ENCODE assay signal across 2 cellular contexts in the genomic region with DNA sequence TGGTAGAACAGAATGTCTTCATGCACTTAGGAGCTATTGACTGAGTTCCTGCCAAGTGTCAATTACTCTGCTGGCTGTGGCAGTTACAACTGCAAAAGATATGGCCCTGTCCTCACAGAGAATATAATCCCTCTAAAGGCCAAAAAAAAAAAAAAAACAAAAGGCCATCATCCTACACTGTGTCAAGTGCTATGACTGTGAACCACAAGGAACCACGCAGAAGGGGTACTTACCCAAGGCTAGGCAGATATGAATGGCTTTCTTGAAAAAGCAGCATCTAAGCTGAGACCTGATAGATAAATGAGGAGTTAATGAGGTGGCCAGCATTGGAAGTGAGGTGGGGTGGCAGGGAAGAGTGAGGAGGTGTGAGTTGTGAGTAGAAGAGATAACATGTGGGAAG.
TF ChIP-seq lines count a peak whose summit lies in the region.

No MANE protein-coding gene starts in this region.

TF ChIP-seq in GM12878, 131 proteins besides CTCF, POLR2A, EP300 and RAD21:
- TF ChIP-seq, protein P1, sequence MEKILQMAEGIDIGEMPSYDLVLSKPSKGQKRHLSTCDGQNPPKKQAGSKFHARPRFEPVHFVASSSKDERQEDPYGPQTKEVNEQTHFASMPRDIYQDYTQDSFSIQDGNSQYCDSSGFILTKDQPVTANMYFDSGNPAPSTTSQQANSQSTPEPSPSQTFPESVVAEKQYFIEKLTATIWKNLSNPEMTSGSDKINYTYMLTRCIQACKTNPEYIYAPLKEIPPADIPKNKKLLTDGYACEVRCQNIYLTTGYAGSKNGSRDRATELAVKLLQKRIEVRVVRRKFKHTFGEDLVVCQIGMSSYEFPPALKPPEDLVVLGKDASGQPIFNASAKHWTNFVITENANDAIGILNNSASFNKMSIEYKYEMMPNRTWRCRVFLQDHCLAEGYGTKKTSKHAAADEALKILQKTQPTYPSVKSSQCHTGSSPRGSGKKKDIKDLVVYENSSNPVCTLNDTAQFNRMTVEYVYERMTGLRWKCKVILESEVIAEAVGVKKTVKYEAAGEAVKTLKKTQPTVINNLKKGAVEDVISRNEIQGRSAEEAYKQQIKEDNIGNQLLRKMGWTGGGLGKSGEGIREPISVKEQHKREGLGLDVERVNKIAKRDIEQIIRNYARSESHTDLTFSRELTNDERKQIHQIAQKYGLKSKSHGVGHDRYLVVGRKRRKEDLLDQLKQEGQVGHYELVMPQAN (conservative IDR thresholded peaks at IDR 0.05), result no peak
- peak; percentile 38; the same call in 1 of the 2 replicates for TF ChIP-seq BCL11A (IDR thresholded peaks at IDR 0.05; ENCODE audit: low read depth, low read length)
- TF ChIP-seq RUNX3 (IDR thresholded peaks at IDR 0.05; ENCODE audit: low read length), result peak; percentile 16; the same call in 1 of the 2 replicates

TF ChIP-seq in WTC11, 78 proteins besides CTCF, POLR2A, EP300 and RAD21:
- no peak for TF ChIP-seq TEAD4 (CRISPR knock-in tag; IDR thresholded peaks at IDR 0.05)
- TF ChIP-seq, protein P2, sequence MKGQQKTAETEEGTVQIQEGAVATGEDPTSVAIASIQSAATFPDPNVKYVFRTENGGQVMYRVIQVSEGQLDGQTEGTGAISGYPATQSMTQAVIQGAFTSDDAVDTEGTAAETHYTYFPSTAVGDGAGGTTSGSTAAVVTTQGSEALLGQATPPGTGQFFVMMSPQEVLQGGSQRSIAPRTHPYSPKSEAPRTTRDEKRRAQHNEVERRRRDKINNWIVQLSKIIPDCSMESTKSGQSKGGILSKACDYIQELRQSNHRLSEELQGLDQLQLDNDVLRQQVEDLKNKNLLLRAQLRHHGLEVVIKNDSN (CRISPR knock-in tag; IDR thresholded peaks at IDR 0.05), result no peak
- TF ChIP-seq, protein P3, sequence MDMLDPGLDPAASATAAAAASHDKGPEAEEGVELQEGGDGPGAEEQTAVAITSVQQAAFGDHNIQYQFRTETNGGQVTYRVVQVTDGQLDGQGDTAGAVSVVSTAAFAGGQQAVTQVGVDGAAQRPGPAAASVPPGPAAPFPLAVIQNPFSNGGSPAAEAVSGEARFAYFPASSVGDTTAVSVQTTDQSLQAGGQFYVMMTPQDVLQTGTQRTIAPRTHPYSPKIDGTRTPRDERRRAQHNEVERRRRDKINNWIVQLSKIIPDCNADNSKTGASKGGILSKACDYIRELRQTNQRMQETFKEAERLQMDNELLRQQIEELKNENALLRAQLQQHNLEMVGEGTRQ (CRISPR knock-in tag; IDR thresholded peaks at IDR 0.05), result no peak
- TF ChIP-seq, protein P4, sequence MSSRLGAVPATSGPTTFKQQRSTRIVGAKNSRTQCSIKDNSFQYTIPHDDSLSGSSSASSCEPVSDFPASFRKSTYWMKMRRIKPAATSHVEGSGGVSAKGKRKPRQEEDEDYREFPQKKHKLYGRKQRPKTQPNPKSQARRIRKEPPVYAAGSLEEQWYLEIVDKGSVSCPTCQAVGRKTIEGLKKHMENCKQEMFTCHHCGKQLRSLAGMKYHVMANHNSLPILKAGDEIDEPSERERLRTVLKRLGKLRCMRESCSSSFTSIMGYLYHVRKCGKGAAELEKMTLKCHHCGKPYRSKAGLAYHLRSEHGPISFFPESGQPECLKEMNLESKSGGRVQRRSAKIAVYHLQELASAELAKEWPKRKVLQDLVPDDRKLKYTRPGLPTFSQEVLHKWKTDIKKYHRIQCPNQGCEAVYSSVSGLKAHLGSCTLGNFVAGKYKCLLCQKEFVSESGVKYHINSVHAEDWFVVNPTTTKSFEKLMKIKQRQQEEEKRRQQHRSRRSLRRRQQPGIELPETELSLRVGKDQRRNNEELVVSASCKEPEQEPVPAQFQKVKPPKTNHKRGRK (CRISPR knock-in tag; IDR thresholded peaks at IDR 0.05; ENCODE audit: borderline replicate concordance), result no peak
